1 cellular context compared by ENCODE assay signal in genomic region chr7:47418910-47419309, GRCh38.
TF ChIP-seq lines count a peak whose summit lies in the region.

No MANE protein-coding gene starts in this region.

TF ChIP-seq in IMR-90, 13 proteins besides CTCF, POLR2A, EP300 and RAD21 (continued from another document):
- TF ChIP-seq MAZ (IDR thresholded peaks at IDR 0.05; ENCODE audit: borderline replicate concordance, low read depth, low read length): no peak
- TF ChIP-seq NFE2L2 (IDR thresholded peaks at IDR 0.05; ENCODE audit: low read depth, low read length): no peak
- no peak for TF ChIP-seq USF2 (IDR thresholded peaks at IDR 0.05; ENCODE audit: low read depth, low read length)
- TF ChIP-seq RFX5 (IDR thresholded peaks at IDR 0.05; ENCODE audit: low read depth, low read length): no peak
- TF ChIP-seq CEBPB (IDR thresholded peaks at IDR 0.05; ENCODE audit: low read depth, low read length): peak; percentile 83
